21 cellular contexts compared by ENCODE assay signal in the genomic region with DNA sequence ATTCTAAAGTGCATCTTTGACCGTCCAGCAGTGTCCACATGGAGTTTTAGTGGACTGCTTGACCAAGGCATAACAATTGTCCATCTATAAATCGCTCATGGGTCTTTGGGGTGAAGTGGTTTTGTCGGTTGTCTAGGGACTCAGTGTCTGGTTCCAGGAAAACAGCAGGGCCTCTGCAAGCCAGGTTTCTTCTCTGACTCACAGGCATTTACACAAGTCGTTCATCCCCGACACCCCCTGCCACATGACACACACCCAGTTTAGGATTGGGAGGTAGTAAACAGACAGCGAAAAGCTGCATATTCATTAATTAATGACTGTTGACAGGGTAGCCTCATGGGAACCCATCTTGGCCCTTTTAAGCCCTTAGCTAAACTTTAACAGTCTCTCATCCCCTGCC.
DNase-seq lines count a peak whose midpoint lies in the region; ATAC-seq and TF ChIP-seq lines count a peak whose summit lies in the region.
"Had no signal": no experiment of that assay in that cellular context is flagged by ENCODE, and none has a peak within 500 bp of the region (broad histone marks: within the 10 kb centered on the region; RNA-seq: fewer than 3 reads in every experiment).

No MANE protein-coding gene starts in this region.

- no peak overlapping the region for H4K8ac ChIP-seq in mesenchymal stem cell (ENCODE audit: low read length)

- H3F3A ChIP-seq in GM23338 (replicated peaks; ENCODE audit: low read depth): 0 out of 2 replicates have a peak, but pooled peaks cover 2% of the 10 kb centered on the region

- H3K36me3 Mint-ChIP-seq in GM23338 (ENCODE audit: low read depth): no peaks in the 10 kb centered on the region
- H3K36me3 Mint-ChIP-seq: CD8-positive, alpha-beta T cell; T-cell had no signal

- H3K18ac ChIP-seq in mesenchymal stem cell (ENCODE audit: low read depth in 1 of 2, low read length in 2 of 2): no peak overlapping the region

- H3K79me2 ChIP-seq in GM23338 (replicated peaks; ENCODE audit: insufficient read depth) (no peaks in the 10 kb centered on the region), Karpas-422 (ENCODE audit: low read length) (no peaks in the 10 kb centered on the region)

- no peak overlapping the region for H3K27ac Mint-ChIP-seq in GM23338
- H3K27ac Mint-ChIP-seq: CD8-positive, alpha-beta T cell; T-cell had no signal

- no peak overlapping the region for H2BK12ac ChIP-seq in mesenchymal stem cell (ENCODE audit: low read length in 2 of 2)

- H2BK15ac ChIP-seq in mesenchymal stem cell (ENCODE audit: low read depth, poor library complexity, severe bottlenecking): no peak overlapping the region

- H2BK120ac ChIP-seq in mesenchymal stem cell (ENCODE audit: low read depth, low read length): no peak overlapping the region

- H2AK5ac ChIP-seq in mesenchymal stem cell (ENCODE audit: low read length, severe bottlenecking): no peak overlapping the region

- H2AFZ ChIP-seq in GM23338 (peak overlapping the region; percentile 88), mesenchymal stem cell (ENCODE audit: low read depth, low read length) (no peak overlapping the region), Karpas-422 (ENCODE audit: low read length) (no peak overlapping the region)

- H3K4me1 Mint-ChIP-seq in GM23338: peaks cover 31% of the 10 kb centered on the region

- WGBS in mesenchymal stem cell: 44% methylated on average over 5 of the region's 6 CpGs

- H3K27me3 Mint-ChIP-seq in GM23338 (ENCODE audit: insufficient read depth, low read depth, poor library complexity): no peaks in the 10 kb centered on the region

- no peak for TF ChIP-seq CTCF in GM23338 (conservative IDR thresholded peaks at IDR 0.05; ENCODE audit: low read depth in 2 of 2)

- H3K9me2 ChIP-seq in GM23338 (ENCODE audit: insufficient read depth) (peaks cover 5% of the 10 kb centered on the region; the same call in 1 of the 2 replicates), Karpas-422 (replicated peaks; ENCODE audit: insufficient read depth, low read length) (no peaks in the 10 kb centered on the region)

- no peak overlapping the region for H3K4ac ChIP-seq in mesenchymal stem cell (ENCODE audit: low read depth in 1 of 2, low read length in 2 of 2)

- H3K27me3 ChIP-seq in GM23338 (ENCODE audit: insufficient read depth) (no peaks in the 10 kb centered on the region), mesenchymal stem cell (ENCODE audit: control insufficient read depth in 1 of 2, insufficient read depth in 1 of 2, low read length in 2 of 2) (no peaks in the 10 kb centered on the region), Karpas-422 (ENCODE audit: low read length) (no peaks in the 10 kb centered on the region)
- H3K27me3 ChIP-seq: BLaER1 treated with 17β-estradiol and CSF1 and Interleukin-3, amounts not matched to agents 10 nM and 100 nM had no signal

- ATAC-seq in GM23338 (no peak), HG03039 (IDR thresholded peaks at IDR 0.05; ENCODE audit: unreplicated experiment) (no peak)
- ATAC-seq: CD8-positive, alpha-beta T cell; SK-N-SH treated with all-trans-retinoic acid at 6 μM for 48 hours; T-cell had no signal

- H3K23ac ChIP-seq in mesenchymal stem cell (ENCODE audit: low read length in 2 of 2): no peak overlapping the region

- no peak overlapping the region for H3K4me3 Mint-ChIP-seq in GM23338
- H3K4me3 Mint-ChIP-seq: CD8-positive, alpha-beta T cell; T-cell had no signal

- no peak overlapping the region for H2BK5ac ChIP-seq in mesenchymal stem cell (ENCODE audit: low read depth, low read length, poor library complexity, severe bottlenecking)

- no peaks in the 10 kb centered on the region for H4K20me1 ChIP-seq in GM23338 (replicated peaks; ENCODE audit: insufficient read depth)
- H4K20me1 ChIP-seq in Karpas-422 (ENCODE audit: insufficient read depth, low read depth, low read length): no peaks in the 10 kb centered on the region
- H4K20me1 ChIP-seq: BLaER1 treated with 17β-estradiol and CSF1 and Interleukin-3, amounts not matched to agents 10 nM and 100 nM had no signal

- no peaks in the 10 kb centered on the region for H3K79me1 ChIP-seq in mesenchymal stem cell (replicated peaks; ENCODE audit: low read length, poor library complexity, severe bottlenecking)

- H3K9ac ChIP-seq in mesenchymal stem cell (ENCODE audit: low read length): no peak overlapping the region
- no peak overlapping the region for H3K9ac ChIP-seq in Karpas-422 (ENCODE audit: low read length)
- H3K9ac ChIP-seq: BLaER1 treated with 17β-estradiol and CSF1 and Interleukin-3, amounts not matched to agents 10 nM and 100 nM had no signal

- no peak overlapping the region for H3K14ac ChIP-seq in mesenchymal stem cell (ENCODE audit: low read length in 2 of 2)

- H3K4me1 ChIP-seq in GM23338 (ENCODE audit: insufficient read depth) (peaks cover 35% of the 10 kb centered on the region), mesenchymal stem cell (ENCODE audit: control insufficient read depth, insufficient read depth, low read depth, low read length) (no peaks in the 10 kb centered on the region), Karpas-422 (ENCODE audit: low read length) (no peaks in the 10 kb centered on the region)
- H3K4me1 ChIP-seq: BLaER1 treated with 17β-estradiol and CSF1 and Interleukin-3, amounts not matched to agents 10 nM and 100 nM had no signal

- H3K27ac ChIP-seq in GM23338 (ENCODE audit: low read depth) (no peak overlapping the region), mesenchymal stem cell (ENCODE audit: low read length, poor library complexity, severe bottlenecking) (no peak overlapping the region), Karpas-422 (ENCODE audit: low read length) (no peak overlapping the region)
- H3K27ac ChIP-seq: BLaER1 treated with 17β-estradiol and CSF1 and Interleukin-3, amounts not matched to agents 10 nM and 100 nM had no signal

- H3K36me3 ChIP-seq in GM23338 (ENCODE audit: insufficient read depth) (no peaks in the 10 kb centered on the region), mesenchymal stem cell (ENCODE audit: control insufficient read depth in 1 of 2, insufficient read depth in 2 of 2, low read depth in 1 of 2, low read length in 2 of 2) (no peaks in the 10 kb centered on the region), Karpas-422 (ENCODE audit: insufficient read depth, low read length) (no peaks in the 10 kb centered on the region)
- H3K36me3 ChIP-seq: BLaER1 treated with 17β-estradiol and CSF1 and Interleukin-3, amounts not matched to agents 10 nM and 100 nM; HAP-1 had no signal

- H3K9me3 Mint-ChIP-seq in GM23338: no peaks in the 10 kb centered on the region
- H3K9me3 Mint-ChIP-seq: CD8-positive, alpha-beta T cell; T-cell had no signal

- H3K4me2 ChIP-seq in GM23338: no peak overlapping the region
- H3K4me2 ChIP-seq in mesenchymal stem cell (ENCODE audit: low read length, poor library complexity, severe bottlenecking): no peak overlapping the region
- H3K4me2 ChIP-seq in Karpas-422 (ENCODE audit: low read depth, low read length, poor library complexity, severe bottlenecking): no peak overlapping the region
- H3K4me2 ChIP-seq: BLaER1 treated with 17β-estradiol and CSF1 and Interleukin-3, amounts not matched to agents 10 nM and 100 nM had no signal

- H3K4me3 ChIP-seq in GM23338 (no peak overlapping the region), mesenchymal stem cell (ENCODE audit: insufficient read depth in 1 of 2, low read depth in 1 of 2, low read length in 2 of 2) (no peak overlapping the region), Karpas-422 (ENCODE audit: low read length) (no peak overlapping the region)
- H3K4me3 ChIP-seq: BLaER1 treated with 17β-estradiol and CSF1 and Interleukin-3, amounts not matched to agents 10 nM and 100 nM; HAP-1 had no signal

- H4K91ac ChIP-seq in mesenchymal stem cell (ENCODE audit: low read length): no peak overlapping the region

- no peaks in the 10 kb centered on the region for H3K9me3 ChIP-seq in mesenchymal stem cell (ENCODE audit: control insufficient read depth, low read length)
- H3K9me3 ChIP-seq in Karpas-422 (ENCODE audit: low read length): no peaks in the 10 kb centered on the region
- H3K9me3 ChIP-seq: BLaER1 treated with 17β-estradiol and CSF1 and Interleukin-3, amounts not matched to agents 10 nM and 100 nM; HAP-1 had no signal

- peak; percentile 41 for DNase-seq in DMS79 treated with DMSO at 0.1 percent for 48 hours (lab: John Stamatoyannopoulos, UW)
- no peak for DNase-seq in GM23338 (ENCODE audit: low spot score)
- peak; percentile 18 for DNase-seq in amniotic epithelial cell (ENCODE audit: low read depth)
- peak; percentile 41 for DNase-seq in mesenchymal stem cell
- DNase-seq in NOMO-1 treated with dmso at 0.1 percent for 144 hours (lab: John Stamatoyannopoulos, UW; ENCODE audit: unreplicated experiment): no peak
- DNase-seq in Karpas-422: no peak
- DNase-seq: Calu3; CD8-positive, alpha-beta T cell; DMS53; IMR-90; NCI-H1092 treated with DMSO at 0.1 percent for 48 hours; NCI-H2081; NCI-H226; OCI-M1; RPMI8226; SIG-M5; T-cell had no signal

TF ChIP-seq in GM23338, 12 proteins besides CTCF, POLR2A, EP300 and RAD21 (continues in another document):
- TF ChIP-seq CREB1 (CRISPR knock-in tag; IDR thresholded peaks at IDR 0.05; ENCODE audit: low read depth) (no peak), POLR2AphosphoS5 (IDR thresholded peaks at IDR 0.05; ENCODE audit: low read depth) (no peak), EZH2 (IDR thresholded peaks at IDR 0.05; ENCODE audit: low read depth, unreplicated experiment) (no peak), ZNF114 (CRISPR knock-in tag; IDR thresholded peaks at IDR 0.05) (no peak)
- TF ChIP-seq, protein P1, sequence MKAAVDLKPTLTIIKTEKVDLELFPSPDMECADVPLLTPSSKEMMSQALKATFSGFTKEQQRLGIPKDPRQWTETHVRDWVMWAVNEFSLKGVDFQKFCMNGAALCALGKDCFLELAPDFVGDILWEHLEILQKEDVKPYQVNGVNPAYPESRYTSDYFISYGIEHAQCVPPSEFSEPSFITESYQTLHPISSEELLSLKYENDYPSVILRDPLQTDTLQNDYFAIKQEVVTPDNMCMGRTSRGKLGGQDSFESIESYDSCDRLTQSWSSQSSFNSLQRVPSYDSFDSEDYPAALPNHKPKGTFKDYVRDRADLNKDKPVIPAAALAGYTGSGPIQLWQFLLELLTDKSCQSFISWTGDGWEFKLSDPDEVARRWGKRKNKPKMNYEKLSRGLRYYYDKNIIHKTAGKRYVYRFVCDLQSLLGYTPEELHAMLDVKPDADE (IDR thresholded peaks at IDR 0.05): no peak

Comparison
In these comparisons a context has a peak if more than half of its experiments do, and no peak if none do; other contexts are left out.
1. DNase-seq: peak in DMS79 treated with DMSO at 0.1 percent for 48 hours (single experiment), amniotic epithelial cell (single experiment) and mesenchymal stem cell (single experiment); none in GM23338 (single experiment), NOMO-1 treated with dmso at 0.1 percent for 144 hours (single experiment) and Karpas-422 (single experiment).